Comparison of ENCODE assay signal across 8 cellular contexts in genomic region chr10:124744688-124745055, GRCh38. TPM values are rescaled to one million over a fixed set of nuclear protein-coding genes. Genes with fewer than 3 reads are reported as not detected.
DNase-seq lines count a peak whose midpoint lies in the region; ATAC-seq and TF ChIP-seq lines count a peak whose summit lies in the region.

No MANE protein-coding gene starts in this region.

- H3K4me1 Mint-ChIP-seq in activated CD8-positive, alpha-beta memory T cell treated with anti-CD3 and anti-CD28 coated beads, Interleukin-2, amount 10 ng/mL, durations not matched to agents 7 days and 5 days: peaks cover 57% of the 10 kb centered on the region
- H3K4me1 Mint-ChIP-seq in activated CD4-positive, alpha-beta memory T cell treated with anti-CD3 and anti-CD28 coated beads for 36 hours (ENCODE audit: low read depth): peaks cover 53% of the 10 kb centered on the region
- peaks cover 20% of the 10 kb centered on the region for H3K4me1 Mint-ChIP-seq in glutamatergic neuron (ENCODE audit: low read depth, unreplicated experiment)

- peak overlapping the region; percentile 78 for H3K27ac Mint-ChIP-seq in activated CD8-positive, alpha-beta memory T cell treated with anti-CD3 and anti-CD28 coated beads, Interleukin-2, amount 10 ng/mL, durations not matched to agents 7 days and 5 days
- peak overlapping the region; percentile 65 for H3K27ac Mint-ChIP-seq in activated CD4-positive, alpha-beta memory T cell treated with anti-CD3 and anti-CD28 coated beads for 36 hours
- no peak overlapping the region for H3K27ac Mint-ChIP-seq in glutamatergic neuron (ENCODE audit: unreplicated experiment)

- H3K27me3 Mint-ChIP-seq in activated CD8-positive, alpha-beta memory T cell treated with anti-CD3 and anti-CD28 coated beads, Interleukin-2, amount 10 ng/mL, durations not matched to agents 7 days and 5 days: peaks cover 2% of the 10 kb centered on the region
- H3K27me3 Mint-ChIP-seq in activated CD4-positive, alpha-beta memory T cell treated with anti-CD3 and anti-CD28 coated beads for 36 hours: no peaks in the 10 kb centered on the region
- peaks cover 10% of the 10 kb centered on the region for H3K27me3 Mint-ChIP-seq in glutamatergic neuron (ENCODE audit: unreplicated experiment)

- no peak for TF ChIP-seq CTCF in glutamatergic neuron (IDR thresholded peaks at IDR 0.05; ENCODE audit: partially characterized antibody, unreplicated experiment)
- no peak for TF ChIP-seq CTCF in GM20000 (IDR thresholded peaks at IDR 0.05; ENCODE audit: extremely low read depth, missing control alignments)

- H3K36me3 Mint-ChIP-seq in activated CD8-positive, alpha-beta memory T cell treated with anti-CD3 and anti-CD28 coated beads, Interleukin-2, amount 10 ng/mL, durations not matched to agents 7 days and 5 days: peaks cover 13% of the 10 kb centered on the region
- peaks cover 7% of the 10 kb centered on the region for H3K36me3 Mint-ChIP-seq in activated CD4-positive, alpha-beta memory T cell treated with anti-CD3 and anti-CD28 coated beads for 36 hours
- H3K36me3 Mint-ChIP-seq in glutamatergic neuron (ENCODE audit: unreplicated experiment): no peaks in the 10 kb centered on the region

- CTCF ChIA-PET in activated CD8-positive, alpha-beta memory T cell treated with anti-CD3 and anti-CD28 coated beads, Interleukin-2, amount 10 ng/mL, durations not matched to agents 7 days and 5 days (lab: Charles Lee): interaction anchor here (0.6 to 2.8 kb wide), 15 partner anchors 10 to 215 kb away, joined by 3 to 19 read pairs (median 5); partner anchors contain the start of gene EEF1AKMT2
- CTCF ChIA-PET in activated CD4-positive, alpha-beta memory T cell treated with anti-CD3 and anti-CD28 coated beads for 36 hours (lab: Charles Lee): interaction anchor here (0.8 to 6.0 kb wide), 12 partner anchors 11 to 215 kb away, joined by 3 to 51 read pairs (median 7); no protein-coding TSS in a partner anchor

- POLR2A ChIA-PET in activated CD4-positive, alpha-beta memory T cell treated with anti-CD3 and anti-CD28 coated beads for 36 hours (lab: Charles Lee): interaction anchor here (1.2 to 2.2 kb wide), 4 partner anchors 22 to 56 kb away, joined by 4 to 6 read pairs (median 6); partner anchors contain the start of gene EEF1AKMT2

- H3K36me3 ChIP-seq in rectal smooth muscle tissue (ENCODE audit: control insufficient read depth, insufficient read depth, low read length): no peaks in the 10 kb centered on the region

- H3K9ac ChIP-seq in rectal smooth muscle tissue (ENCODE audit: low read length): no peak overlapping the region

- H3K4me3 Mint-ChIP-seq in activated CD8-positive, alpha-beta memory T cell treated with anti-CD3 and anti-CD28 coated beads, Interleukin-2, amount 10 ng/mL, durations not matched to agents 7 days and 5 days: peak overlapping the region; percentile 73
- peak overlapping the region; percentile 72 for H3K4me3 Mint-ChIP-seq in activated CD4-positive, alpha-beta memory T cell treated with anti-CD3 and anti-CD28 coated beads for 36 hours
- peak overlapping the region; percentile 82 for H3K4me3 Mint-ChIP-seq in glutamatergic neuron (ENCODE audit: unreplicated experiment)

- no peaks in the 10 kb centered on the region for H3K9me3 Mint-ChIP-seq in activated CD8-positive, alpha-beta memory T cell treated with anti-CD3 and anti-CD28 coated beads, Interleukin-2, amount 10 ng/mL, durations not matched to agents 7 days and 5 days (ENCODE audit: low read depth)
- no peaks in the 10 kb centered on the region for H3K9me3 Mint-ChIP-seq in activated CD4-positive, alpha-beta memory T cell treated with anti-CD3 and anti-CD28 coated beads for 36 hours
- peaks cover 4% of the 10 kb centered on the region for H3K9me3 Mint-ChIP-seq in glutamatergic neuron (ENCODE audit: unreplicated experiment)

- peak overlapping the region; percentile 62 for H3K27ac ChIP-seq in rectal smooth muscle tissue (ENCODE audit: low read depth, low read length)

- no peak for ATAC-seq in activated CD8-positive, alpha-beta memory T cell treated with anti-CD3 and anti-CD28 coated beads, Interleukin-2, amount 10 ng/mL, durations not matched to agents 7 days and 5 days

- no peak for DNase-seq in activated CD8-positive, alpha-beta memory T cell treated with anti-CD3 and anti-CD28 coated beads, Interleukin-2, amount 10 ng/mL, durations not matched to agents 7 days and 5 days
- no peak for DNase-seq in activated CD8-positive, alpha-beta memory T cell treated with anti-CD3 and anti-CD28 coated beads, Interleukin-2, amount 50 U/mL, for 48 hours
- DNase-seq in activated CD4-positive, alpha-beta memory T cell treated with anti-CD3 and anti-CD28 coated beads for 36 hours: no peak
- DNase-seq in glutamatergic neuron (no peak), GM20000 (ENCODE audit: low spot score) (no peak), NCI-H2081 treated with DMSO at 0.1 percent for 48 hours (lab: John Stamatoyannopoulos, UW) (no peak), hippocampal formation (lab: John Stamatoyannopoulos, UW) (no peak)

- H3K27me3 ChIP-seq in rectal smooth muscle tissue (ENCODE audit: control insufficient read depth, insufficient read depth, low read length): no peaks in the 10 kb centered on the region

- H3K4me1 ChIP-seq in rectal smooth muscle tissue (ENCODE audit: control insufficient read depth, insufficient read depth, low read length): peaks cover 37% of the 10 kb centered on the region

- intact Hi-C loops in activated CD4-positive, alpha-beta memory T cell treated with anti-CD3 and anti-CD28 coated beads for 36 hours (cut with micrococcal nuclease): loop anchor here (1.0 to 5.0 kb wide), 4 partner anchors 48 to 282 kb away; partner anchors contain the start of genes EEF1AKMT2 and LHPP

- peak overlapping the region; percentile 59 for H3K4me3 ChIP-seq in rectal smooth muscle tissue (ENCODE audit: low read length)

RNA-seq across cellular contexts. Expression of gene FAM53B, which starts 0.5 kb away (rescaled TPM):
- total RNA-seq in activated CD8-positive, alpha-beta memory T cell treated with anti-CD3 and anti-CD28 coated beads, Interleukin-2, amount 10 ng/mL, durations not matched to agents 7 days and 5 days: 10 to 100 TPM; 33.5 to 45.5 TPM
- total RNA-seq in activated CD4-positive, alpha-beta memory T cell treated with anti-CD3 and anti-CD28 coated beads for 36 hours: 10 to 100 TPM; 25.3 to 25.5 TPM
- 30.5 TPM for total RNA-seq in glutamatergic neuron (ENCODE audit: unreplicated experiment)

RNA-seq across cellular contexts. Expression of gene EEF1AKMT2, which starts 47.0 kb away (rescaled TPM):
- total RNA-seq in activated CD8-positive, alpha-beta memory T cell treated with anti-CD3 and anti-CD28 coated beads, Interleukin-2, amount 10 ng/mL, durations not matched to agents 7 days and 5 days: 10 to 100 TPM; 22.3 to 26.3 TPM
- total RNA-seq in activated CD4-positive, alpha-beta memory T cell treated with anti-CD3 and anti-CD28 coated beads for 36 hours: 10 to 100 TPM; 28.2 to 33.1 TPM
- 18.4 TPM for total RNA-seq in glutamatergic neuron (ENCODE audit: unreplicated experiment)

RNA-seq across cellular contexts. Expression of gene ABRAXAS2, which starts 56.9 kb away (rescaled TPM):
- total RNA-seq in activated CD8-positive, alpha-beta memory T cell treated with anti-CD3 and anti-CD28 coated beads, Interleukin-2, amount 10 ng/mL, durations not matched to agents 7 days and 5 days: 10 to 100 TPM; 13.5 to 19.0 TPM
- total RNA-seq in activated CD4-positive, alpha-beta memory T cell treated with anti-CD3 and anti-CD28 coated beads for 36 hours: 10 to 100 TPM; 17.5 to 17.8 TPM
- 14.2 TPM for total RNA-seq in glutamatergic neuron (ENCODE audit: unreplicated experiment)
